ENCODE assay signal across 8 cellular contexts in the genomic region with DNA sequence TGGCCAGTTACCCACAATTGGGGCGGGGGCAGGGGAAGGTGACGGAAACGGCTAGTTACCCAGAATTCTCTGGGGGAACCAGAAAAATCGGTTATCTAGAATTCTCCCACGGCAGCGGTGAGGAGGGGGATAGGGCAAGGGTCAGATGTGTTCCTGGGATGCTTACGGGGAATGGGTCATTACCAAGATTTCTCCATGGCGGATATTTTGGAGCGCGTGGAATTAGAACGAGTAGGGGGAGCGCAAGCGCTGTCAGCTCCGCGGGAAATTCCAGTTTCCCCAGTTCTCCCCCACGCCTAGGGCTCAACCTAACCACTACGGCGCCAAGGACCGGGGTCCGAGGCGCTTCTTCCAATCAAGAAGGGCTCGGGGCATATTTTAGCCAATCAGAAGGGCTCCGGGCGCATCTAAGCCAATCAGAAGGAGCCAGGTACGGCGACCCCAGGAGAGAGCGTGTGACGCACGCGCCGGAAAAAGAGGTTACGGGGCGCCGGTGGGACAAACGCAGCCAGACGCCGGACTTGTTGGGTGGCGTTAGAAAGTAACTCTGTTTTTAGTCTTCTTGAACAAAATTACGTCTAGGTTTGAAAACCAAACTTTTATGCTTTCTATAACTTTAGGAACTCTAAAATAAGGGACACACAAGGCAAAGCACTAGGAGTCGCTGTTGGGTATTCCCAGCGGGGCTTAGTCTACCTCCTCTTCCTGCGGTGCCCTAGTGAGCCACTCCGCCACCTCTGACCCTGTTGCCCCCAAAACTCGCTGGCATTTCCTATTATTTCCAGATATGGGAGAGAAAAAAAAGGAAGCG.
A peak's percentile ranks its signal among the peaks of the same experiment; 100 is the strongest.
DNase-seq lines count a peak whose midpoint lies in the region; ATAC-seq and TF ChIP-seq lines count a peak whose summit lies in the region.

A gene with protein sequence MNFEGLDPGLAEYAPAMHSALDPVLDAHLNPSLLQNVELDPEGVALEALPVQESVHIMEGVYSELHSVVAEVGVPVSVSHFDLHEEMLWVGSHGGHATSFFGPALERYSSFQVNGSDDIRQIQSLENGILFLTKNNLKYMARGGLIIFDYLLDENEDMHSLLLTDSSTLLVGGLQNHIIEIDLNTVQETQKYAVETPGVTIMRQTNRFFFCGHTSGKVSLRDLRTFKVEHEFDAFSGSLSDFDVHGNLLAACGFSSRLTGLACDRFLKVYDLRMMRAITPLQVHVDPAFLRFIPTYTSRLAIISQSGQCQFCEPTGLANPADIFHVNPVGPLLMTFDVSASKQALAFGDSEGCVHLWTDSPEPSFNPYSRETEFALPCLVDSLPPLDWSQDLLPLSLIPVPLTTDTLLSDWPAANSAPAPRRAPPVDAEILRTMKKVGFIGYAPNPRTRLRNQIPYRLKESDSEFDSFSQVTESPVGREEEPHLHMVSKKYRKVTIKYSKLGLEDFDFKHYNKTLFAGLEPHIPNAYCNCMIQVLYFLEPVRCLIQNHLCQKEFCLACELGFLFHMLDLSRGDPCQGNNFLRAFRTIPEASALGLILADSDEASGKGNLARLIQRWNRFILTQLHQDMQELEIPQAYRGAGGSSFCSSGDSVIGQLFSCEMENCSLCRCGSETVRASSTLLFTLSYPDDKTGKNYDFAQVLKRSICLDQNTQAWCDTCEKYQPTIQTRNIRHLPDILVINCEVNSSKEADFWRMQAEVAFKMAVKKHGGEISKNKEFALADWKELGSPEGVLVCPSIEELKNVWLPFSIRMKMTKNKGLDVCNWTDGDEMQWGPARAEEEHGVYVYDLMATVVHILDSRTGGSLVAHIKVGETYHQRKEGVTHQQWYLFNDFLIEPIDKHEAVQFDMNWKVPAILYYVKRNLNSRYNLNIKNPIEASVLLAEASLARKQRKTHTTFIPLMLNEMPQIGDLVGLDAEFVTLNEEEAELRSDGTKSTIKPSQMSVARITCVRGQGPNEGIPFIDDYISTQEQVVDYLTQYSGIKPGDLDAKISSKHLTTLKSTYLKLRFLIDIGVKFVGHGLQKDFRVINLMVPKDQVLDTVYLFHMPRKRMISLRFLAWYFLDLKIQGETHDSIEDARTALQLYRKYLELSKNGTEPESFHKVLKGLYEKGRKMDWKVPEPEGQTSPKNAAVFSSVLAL (minus strand): TSS at position 322 of the 811 bp plus-strand sequence. CDS start 906 bp downstream, outside the sequence.

- H3K79me2 ChIP-seq in OCI-LY3 (ENCODE audit: low read length), result peaks cover 11% of the 10 kb centered on the region

- ATAC-seq in GM21526 (IDR thresholded peaks at IDR 0.05; ENCODE audit: low FRiP score, unreplicated experiment), result peak; percentile 82

- no peaks in the 10 kb centered on the region for H4K20me1 ChIP-seq in OCI-LY3 (ENCODE audit: insufficient read depth, low read length)

- no peaks in the 10 kb centered on the region for H3K36me3 ChIP-seq in OCI-LY3 (replicated peaks; ENCODE audit: low read depth, low read length)

- no peaks in the 10 kb centered on the region for H3K27me3 ChIP-seq in OCI-LY3 (ENCODE audit: low read depth, low read length)

- DNase-seq in DMS 273 treated with DMSO at 0.1 percent for 48 hours (lab: John Stamatoyannopoulos, UW) (peak; percentile 87), HuH-7.5 (ENCODE audit: low spot score) (peak; percentile 98), epidermal melanocyte (ENCODE audit: insufficient read length, low spot score) (peak; percentile 98), middle frontal gyrus (ENCODE audit: extremely low spot score, low spot score) (peak; percentile 95)
- DNase-seq in activated CD8-positive, alpha-beta memory T cell treated with anti-CD3 and anti-CD28 coated beads, Interleukin-2, amount 50 U/mL, for 48 hours, result peak; percentile 93
- DNase-seq in stimulated activated CD8-positive, alpha-beta memory T cell treated with anti-CD3 and anti-CD28 coated beads, Interleukin-2, amount 100 ng/mL, for 48 hours (ENCODE audit: low read depth in 2 of 2), result peak; percentile 83 to 88

- H3K9me3 ChIP-seq in OCI-LY3 (ENCODE audit: insufficient read depth, low read length), result no peaks in the 10 kb centered on the region

- H3K4me2 ChIP-seq in OCI-LY3 (ENCODE audit: low read length), result peak within 1 kb of the TSS; percentile 97

- H3K9ac ChIP-seq in OCI-LY3 (ENCODE audit: low read length), result peak within 1 kb of the TSS; percentile 98

- H3K4me1 ChIP-seq in OCI-LY3 (ENCODE audit: low read length), result peaks cover 41% of the 10 kb centered on the region

- TF ChIP-seq CTCF in OCI-LY3 (IDR thresholded peaks at IDR 0.05; ENCODE audit: low read depth, low read length), result peak; percentile 52

- peak within 1 kb of the TSS; percentile 52 for H2AFZ ChIP-seq in OCI-LY3 (ENCODE audit: low read depth, low read length)

- H3K4me3 ChIP-seq in OCI-LY3 (ENCODE audit: low read length), result peak within 1 kb of the TSS; percentile 84

- peak within 1 kb of the TSS; percentile 89 for H3K27ac ChIP-seq in OCI-LY3 (ENCODE audit: low read length)

Comparison
In these comparisons a context has a peak if more than half of its experiments do, and no peak if none do; other contexts are left out.
1. Peak in every context shown above with its lines: DNase-seq, ATAC-seq, H3K4me3 ChIP-seq and H3K27ac ChIP-seq.